In the genomic region with DNA sequence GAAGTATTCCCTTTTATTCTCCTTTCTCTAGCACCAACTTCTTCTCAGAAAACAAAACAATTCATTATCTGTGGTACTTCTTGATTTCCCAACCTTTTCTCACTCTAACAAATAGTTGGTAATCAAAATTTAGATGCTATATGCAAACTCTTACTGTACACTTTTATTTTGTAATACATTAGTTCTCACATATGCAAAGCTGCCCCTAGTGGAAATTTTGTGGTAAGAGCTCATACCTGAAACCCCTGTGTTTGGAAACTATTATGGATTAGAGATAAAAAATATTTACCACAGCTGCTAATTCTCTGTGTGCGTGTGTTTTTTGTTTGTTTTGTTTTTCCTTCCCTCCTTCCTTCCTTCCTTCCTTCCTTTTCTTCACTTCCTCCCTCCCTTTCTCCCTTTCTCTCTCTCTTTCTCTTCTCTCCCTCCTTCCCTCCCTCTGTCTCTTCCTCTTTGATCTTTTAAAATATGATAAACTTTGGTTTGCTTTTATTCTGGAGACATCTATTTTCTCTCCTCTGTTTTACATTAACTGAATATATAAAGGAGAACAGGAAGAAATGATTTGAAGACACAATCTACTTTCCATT, we compare ENCODE assay signal across 9 cellular contexts.
DNase-seq lines count a peak whose midpoint lies in the region; ATAC-seq and TF ChIP-seq lines count a peak whose summit lies in the region.
"Had no signal": no experiment of that assay in that cellular context is flagged by ENCODE, and none has a peak within 500 bp of the region (broad histone marks: within the 10 kb centered on the region; RNA-seq: fewer than 3 reads in every experiment).

No MANE protein-coding gene starts in this region.

- H3K27ac Mint-ChIP-seq in stimulated activated naive B cell treated with anti-CD40 and anti-IgM and Interleukin-4, amounts not matched to agents 10 μg/mL and 1 μg/mL and 100 μg/mL, for 72 hours, result no peak overlapping the region
- H3K27ac Mint-ChIP-seq: activated CD8-positive, alpha-beta memory T cell treated with anti-CD3 and anti-CD28 coated beads, Interleukin-2, amount 10 ng/mL, durations not matched to agents 7 days and 5 days had no signal

- no peaks in the 10 kb centered on the region for H3K9me3 Mint-ChIP-seq in stimulated activated naive B cell treated with anti-CD40 and anti-IgM and Interleukin-4, amounts not matched to agents 10 μg/mL and 1 μg/mL and 100 μg/mL, for 72 hours

- no peaks in the 10 kb centered on the region for H3K27me3 Mint-ChIP-seq in stimulated activated naive B cell treated with anti-CD40 and anti-IgM and Interleukin-4, amounts not matched to agents 10 μg/mL and 1 μg/mL and 100 μg/mL, for 72 hours
- H3K27me3 Mint-ChIP-seq: activated CD8-positive, alpha-beta memory T cell treated with anti-CD3 and anti-CD28 coated beads, Interleukin-2, amount 10 ng/mL, durations not matched to agents 7 days and 5 days had no signal

- peak; percentile 17 for TF ChIP-seq CTCF in fibroblast of the aortic adventitia (IDR thresholded peaks at IDR 0.05; ENCODE audit: insufficient read depth, low read length)

- DNase-seq in AML-193 (lab: John Stamatoyannopoulos, UW), result peak; percentile 29 to 41
- DNase-seq in HT1080 (ENCODE audit: low read depth), result peak; percentile 21
- DNase-seq in SHP77 treated with DMSO at 0.1 percent for 48 hours (lab: John Stamatoyannopoulos, UW), result peak; percentile 38
- DNase-seq in fibroblast of the aortic adventitia (ENCODE audit: low read depth), result no peak
- DNase-seq in stimulated activated CD4-positive, alpha-beta T cell treated with anti-CD3 and anti-CD28 coated beads, Interleukin-4, amount 100 ng/mL, for 4 hours, result no peak
- no peak for DNase-seq in stimulated activated naive B cell treated with anti-CD40 and anti-IgM and Interleukin-4, amounts not matched to agents 10 μg/mL and 1 μg/mL and 100 μg/mL, for 72 hours
- no peak for DNase-seq in GM03348 (ENCODE audit: low spot score)
- DNase-seq: activated CD8-positive, alpha-beta memory T cell treated with anti-CD3 and anti-CD28 coated beads, Interleukin-2, amount 10 ng/mL, durations not matched to agents 7 days and 5 days had no signal

- ATAC-seq in HG03095 (IDR thresholded peaks at IDR 0.05; ENCODE audit: unreplicated experiment), result no peak
- no peak for ATAC-seq in stimulated activated naive B cell treated with anti-CD40 and anti-IgM and Interleukin-4, amounts not matched to agents 10 μg/mL and 1 μg/mL and 100 μg/mL, for 72 hours (replicated peaks)
- ATAC-seq: activated CD8-positive, alpha-beta memory T cell treated with anti-CD3 and anti-CD28 coated beads, Interleukin-2, amount 10 ng/mL, durations not matched to agents 7 days and 5 days had no signal

- no peak overlapping the region for H3K4me3 Mint-ChIP-seq in stimulated activated naive B cell treated with anti-CD40 and anti-IgM and Interleukin-4, amounts not matched to agents 10 μg/mL and 1 μg/mL and 100 μg/mL, for 72 hours
- H3K4me3 Mint-ChIP-seq: activated CD8-positive, alpha-beta memory T cell treated with anti-CD3 and anti-CD28 coated beads, Interleukin-2, amount 10 ng/mL, durations not matched to agents 7 days and 5 days had no signal

- H3K4me3 ChIP-seq in fibroblast of the aortic adventitia (ENCODE audit: low read depth, low read length), result no peak overlapping the region

- no peaks in the 10 kb centered on the region for H3K4me1 Mint-ChIP-seq in stimulated activated naive B cell treated with anti-CD40 and anti-IgM and Interleukin-4, amounts not matched to agents 10 μg/mL and 1 μg/mL and 100 μg/mL, for 72 hours
- H3K4me1 Mint-ChIP-seq: activated CD8-positive, alpha-beta memory T cell treated with anti-CD3 and anti-CD28 coated beads, Interleukin-2, amount 10 ng/mL, durations not matched to agents 7 days and 5 days had no signal

- no peaks in the 10 kb centered on the region for H3K36me3 Mint-ChIP-seq in stimulated activated naive B cell treated with anti-CD40 and anti-IgM and Interleukin-4, amounts not matched to agents 10 μg/mL and 1 μg/mL and 100 μg/mL, for 72 hours
- H3K36me3 Mint-ChIP-seq: activated CD8-positive, alpha-beta memory T cell treated with anti-CD3 and anti-CD28 coated beads, Interleukin-2, amount 10 ng/mL, durations not matched to agents 7 days and 5 days had no signal

Comparison
In these comparisons a context has a peak if more than half of its experiments do, and no peak if none do; other contexts are left out.
1. DNase-seq: peak in AML-193 (2 of 2), HT1080 (single experiment) and SHP77 treated with DMSO at 0.1 percent for 48 hours (single experiment); none in fibroblast of the aortic adventitia (single experiment), stimulated activated CD4-positive, alpha-beta T cell treated with anti-CD3 and anti-CD28 coated beads, Interleukin-4, amount 100 ng/mL, for 4 hours (0 of 2), stimulated activated naive B cell treated with anti-CD40 and anti-IgM and Interleukin-4, amounts not matched to agents 10 μg/mL and 1 μg/mL and 100 μg/mL, for 72 hours (single experiment) and GM03348 (single experiment).